Comparison of ENCODE assay signal across 25 cellular contexts in the genomic region with DNA sequence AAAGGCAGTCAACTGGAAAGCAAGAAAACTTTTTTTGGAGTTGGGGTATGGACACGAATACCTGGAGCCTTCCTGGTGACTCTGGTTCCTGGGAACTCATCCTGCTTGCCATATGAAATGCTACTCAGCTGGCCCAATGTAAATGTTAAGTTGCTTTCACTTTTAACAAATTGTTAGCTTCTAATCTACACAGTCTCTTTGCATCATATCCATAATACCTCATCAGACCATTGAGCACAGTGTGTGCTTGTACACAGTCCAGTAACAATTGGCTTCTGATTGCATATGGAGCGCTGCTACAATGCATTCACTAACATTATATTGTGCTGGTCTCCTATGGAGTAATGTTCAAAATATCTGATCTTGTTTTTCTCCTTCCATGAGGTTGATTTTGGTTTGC.
DNase-seq lines count a peak whose midpoint lies in the region; ATAC-seq, FAIRE-seq and TF ChIP-seq lines count a peak whose summit lies in the region.
"Had no signal": no experiment of that assay in that cellular context is flagged by ENCODE, and none has a peak within 500 bp of the region (broad histone marks: within the 10 kb centered on the region; RNA-seq: fewer than 3 reads in every experiment).

No MANE protein-coding gene starts in this region.

- H3K27ac Mint-ChIP-seq in CD4-positive, alpha-beta memory T cell, result no peak overlapping the region
- H3K27ac Mint-ChIP-seq: stimulated activated naive CD8-positive, alpha-beta T cell treated with anti-CD3 and anti-CD28 coated beads, Interleukin-15, Interleukin-2, amounts not matched to agents 100 ng/mL and 50 ng/mL, for 24 hours had no signal

- H3K9me3 Mint-ChIP-seq in CD4-positive, alpha-beta memory T cell, result peaks cover 0 to 17% (median 3%) of the 10 kb centered on the region in 8 donors
- H3K9me3 Mint-ChIP-seq: activated T-cell treated with anti-CD3 and anti-CD28 coated beads, Interleukin-2, amount 50 U/mL, for 4 hours had no signal

- H3K27me3 ChIP-seq in fibroblast of lung (ENCODE audit: control insufficient read depth, insufficient read depth, low read length) (no peaks in the 10 kb centered on the region), small intestine (ENCODE audit: control insufficient read depth in 2 of 2, insufficient read depth in 2 of 2, low read length in 2 of 2) (no peaks in the 10 kb centered on the region)
- H3K27me3 ChIP-seq in CD4-positive, alpha-beta memory T cell (ENCODE audit: insufficient read depth, low read length), result no peaks in the 10 kb centered on the region
- H3K27me3 ChIP-seq: ascending aorta, gastrocnemius medialis, tibial artery had no signal

- no peak overlapping the region for H3K4me3 ChIP-seq in fibroblast of lung (replicated peaks in 1 of 4; ENCODE audit: control extremely low read depth in 1 of 4, insufficient read depth in 1 of 4, low read depth in 3 of 4, low read length in 4 of 4)
- no peak overlapping the region for H3K4me3 ChIP-seq in small intestine (ENCODE audit: low read depth in 1 of 2, low read length in 2 of 2)
- no peak overlapping the region for H3K4me3 ChIP-seq in CD4-positive, alpha-beta memory T cell (ENCODE audit: low read length in 2 of 2)
- H3K4me3 ChIP-seq: ascending aorta, gastrocnemius medialis, tibial artery had no signal

- FAIRE-seq in small intestine (lab: Jason Lieb, UNC), result no peak
- FAIRE-seq: kidney, TTC549 had no signal

- no peaks in the 10 kb centered on the region for H3K27me3 Mint-ChIP-seq in CD4-positive, alpha-beta memory T cell
- H3K27me3 Mint-ChIP-seq: central memory CD8-positive, alpha-beta T cell; stimulated activated naive CD8-positive, alpha-beta T cell treated with anti-CD3 and anti-CD28 coated beads, Interleukin-15, Interleukin-2, amounts not matched to agents 100 ng/mL and 50 ng/mL, for 24 hours had no signal

- POLR2A ChIA-PET in CD4-positive, alpha-beta memory T cell (lab: Charles Lee; ENCODE audit: partially characterized antibody), result no interaction called here

- ATAC-seq in Right ventricle myocardium inferior, result no peak
- ATAC-seq: activated T-cell treated with anti-CD3 and anti-CD28 coated beads, Interleukin-2, amount 50 U/mL, for 4 hours; gastrocnemius medialis had no signal

- no peak overlapping the region for H2AFZ ChIP-seq in fibroblast of lung (ENCODE audit: low read length)

- H3K79me2 ChIP-seq in fibroblast of lung (ENCODE audit: control insufficient read depth, insufficient read depth, low read length), result no peaks in the 10 kb centered on the region

- H4K20me1 ChIP-seq in fibroblast of lung (ENCODE audit: control insufficient read depth, extremely low read depth, insufficient read depth, low read length), result no peaks in the 10 kb centered on the region

- H3K4me1 Mint-ChIP-seq in CD4-positive, alpha-beta memory T cell, result no peaks in the 10 kb centered on the region
- H3K4me1 Mint-ChIP-seq: central memory CD8-positive, alpha-beta T cell had no signal

- H3K36me3 ChIP-seq in fibroblast of lung (ENCODE audit: control insufficient read depth, insufficient read depth, low read length) (no peaks in the 10 kb centered on the region), small intestine (ENCODE audit: control insufficient read depth in 2 of 2, insufficient read depth in 2 of 2, low read length in 2 of 2) (no peaks in the 10 kb centered on the region)
- no peaks in the 10 kb centered on the region for H3K36me3 ChIP-seq in CD4-positive, alpha-beta memory T cell (ENCODE audit: insufficient read depth, low read length)
- H3K36me3 ChIP-seq: ascending aorta, gastrocnemius medialis, tibial artery had no signal

- WGBS in small intestine, 3 donors, result 34 to 72% (median 60%) methylated on average over 2 of the region's 2 CpGs

- no peak for TF ChIP-seq CTCF in fibroblast of lung (conservative IDR thresholded peaks at IDR 0.05 in 1 of 2, IDR thresholded peaks at IDR 0.05 in 1 of 2; ENCODE audit: low read depth in 1 of 2, low read length in 2 of 2)

- H3K27ac ChIP-seq in fibroblast of lung (ENCODE audit: insufficient read depth, low read length) (no peak overlapping the region), small intestine (ENCODE audit: low read depth in 1 of 2, low read length in 1 of 2) (no peak overlapping the region)
- H3K27ac ChIP-seq in CD4-positive, alpha-beta memory T cell (ENCODE audit: low read depth, low read length), result no peak overlapping the region
- H3K27ac ChIP-seq: ascending aorta, gastrocnemius medialis, tibial artery had no signal

- H3K4me1 ChIP-seq in fibroblast of lung (ENCODE audit: control insufficient read depth, extremely low read depth, insufficient read depth, low read length) (peaks cover 2% of the 10 kb centered on the region), small intestine (ENCODE audit: control insufficient read depth in 2 of 2, insufficient read depth in 1 of 2, low read depth in 1 of 2, low read length in 1 of 2) (peaks cover 0 to 4% of the 10 kb centered on the region in 2 donors)
- H3K4me1 ChIP-seq in CD4-positive, alpha-beta memory T cell (ENCODE audit: insufficient read depth, low read length), result no peaks in the 10 kb centered on the region
- H3K4me1 ChIP-seq: ascending aorta had no signal

- H3K36me3 Mint-ChIP-seq in CD4-positive, alpha-beta memory T cell, result no peaks in the 10 kb centered on the region

- DNase-seq in DMS79 treated with DMSO at 0.1 percent for 48 hours (lab: John Stamatoyannopoulos, UW), result peak; percentile 45
- no peak for DNase-seq in DMS79 (lab: John Stamatoyannopoulos, UW)
- DNase-seq in NCI-H748 treated with DMSO at 0.1 percent for 48 hours (lab: John Stamatoyannopoulos, UW), result peak; percentile 68
- peak in 1 of 2 donors; percentile 37 for DNase-seq in fibroblast of lung (ENCODE audit: low read depth in 2 of 2)
- DNase-seq in small intestine, result peak; percentile 74
- no peak for DNase-seq in CD4-positive, alpha-beta memory T cell
- DNase-seq in hepatic stellate cell (ENCODE audit: low spot score), result no peak
- DNase-seq in Right ventricle myocardium inferior (ENCODE audit: missing footprints), result no peak
- DNase-seq: activated CD4-positive, alpha-beta T cell treated with anti-CD3 and anti-CD28 coated beads for 1 hour; activated naive CD4-positive, alpha-beta T cell treated with Interleukin-2 at 50 U/mL for 16 hours; activated T-cell treated with anti-CD3 and anti-CD28 coated beads, Interleukin-2, amount 50 U/mL, for 4 hours; AML-193; gastrocnemius medialis; kidney; NCI-H1092 treated with DMSO at 0.1 percent for 48 hours; NCI-H2171 treated with DMSO at 0.1 percent for 48 hours; NCI-H82; occipital lobe; SHP77; T-helper 1 cell; tibial artery had no signal

- no peak overlapping the region for H3K4me3 Mint-ChIP-seq in CD4-positive, alpha-beta memory T cell
- H3K4me3 Mint-ChIP-seq: activated T-cell treated with anti-CD3 and anti-CD28 coated beads, Interleukin-2, amount 50 U/mL, for 4 hours; central memory CD8-positive, alpha-beta T cell; stimulated activated naive CD8-positive, alpha-beta T cell treated with anti-CD3 and anti-CD28 coated beads, Interleukin-15, Interleukin-2, amounts not matched to agents 100 ng/mL and 50 ng/mL, for 24 hours had no signal

- CTCF ChIA-PET in CD4-positive, alpha-beta memory T cell (lab: Charles Lee; ENCODE audit: partially characterized antibody), result no interaction called here

- H3K4me2 ChIP-seq in fibroblast of lung (ENCODE audit: extremely low read depth, insufficient read depth, low read length), result peak overlapping the region; percentile 37

- no peaks in the 10 kb centered on the region for H3K9me3 ChIP-seq in fibroblast of lung (ENCODE audit: control insufficient read depth, insufficient read depth, low read depth, low read length)
- no peaks in the 10 kb centered on the region for H3K9me3 ChIP-seq in small intestine (ENCODE audit: control insufficient read depth, low read depth)
- H3K9me3 ChIP-seq in CD4-positive, alpha-beta memory T cell (ENCODE audit: control insufficient read depth in 1 of 2, low read length in 2 of 2), result no peaks in the 10 kb centered on the region
- H3K9me3 ChIP-seq: gastrocnemius medialis had no signal

- intact Hi-C loops in CD4-positive, alpha-beta memory T cell (cut with micrococcal nuclease), result no loop called here
- intact Hi-C loops in Right ventricle myocardium inferior (cut with DNase I), result no loop called here

- H3K9ac ChIP-seq in fibroblast of lung (ENCODE audit: insufficient read depth, low read length), result no peak overlapping the region

Comparison
In these comparisons a context has a peak if more than half of its experiments do, and no peak if none do; other contexts are left out.
1. DNase-seq: peak in DMS79 treated with DMSO at 0.1 percent for 48 hours (single experiment), NCI-H748 treated with DMSO at 0.1 percent for 48 hours (single experiment) and small intestine (single experiment); none in DMS79 (single experiment), CD4-positive, alpha-beta memory T cell (0 of 5), hepatic stellate cell (single experiment) and Right ventricle myocardium inferior (single experiment).